ENCODE assay signal across 7 cellular contexts in genomic region chr15:49620658-49621326, GRCh38. TPM values are rescaled to one million over a fixed set of nuclear protein-coding genes. Genes with fewer than 3 reads are reported as not detected.
DNase-seq lines count a peak whose midpoint lies in the region; ATAC-seq, FAIRE-seq and TF ChIP-seq lines count a peak whose summit lies in the region.

TSS of gene DTWD1 (plus strand) at chr15:49621048. CDS start at chr15:49625168, 4,120 bp downstream.
TSS of gene FAM227B (minus strand) at chr15:49620818. CDS start at chr15:49615171, 5,647 bp downstream.

- H3K9me2 ChIP-seq in hepatocyte (replicated peaks; ENCODE audit: insufficient read depth) = no peaks in the 10 kb centered on the region

- DNase-seq in GM18507 (ENCODE audit: extremely low spot score, insufficient read length, low read depth) (peak; percentile 83), NCI-H1930 (lab: John Stamatoyannopoulos, UW) (peak; percentile 89), T-helper 22 cell (ENCODE audit: low read depth) (peak; percentile 89), astrocyte of the cerebellum (ENCODE audit: low read depth) (peak; percentile 96), hepatocyte (ENCODE audit: low spot score) (peak; percentile 98), renal cortical epithelial cell (ENCODE audit: low read depth) (peak; percentile 88)

- TF ChIP-seq CTCF in astrocyte of the cerebellum (IDR thresholded peaks at IDR 0.05; ENCODE audit: low read depth, low read length, missing control alignments) (no peak), hepatocyte (IDR thresholded peaks at IDR 0.05; ENCODE audit: poor library complexity) (no peak)

- in situ Hi-C loops in astrocyte of the cerebellum (cut with HindIII; ENCODE audit: low sequenced_read_pairs) = no loop called here

- peak within 1 kb of the TSS; percentile 81 for H3K4me2 ChIP-seq in hepatocyte

- H3K36me3 ChIP-seq in hepatocyte (replicated peaks; ENCODE audit: insufficient read depth, low read depth) = no peaks in the 10 kb centered on the region

- H3K4me3 ChIP-seq in astrocyte of the cerebellum (ENCODE audit: low read depth, low read length) = peak within 1 kb of the TSS; percentile 62
- peak within 1 kb of the TSS; percentile 40 for H3K4me3 ChIP-seq in hepatocyte

- WGBS in hepatocyte (ENCODE audit: low lambda C conversion rate, missing lambda C conversion rate) = under 1% methylated on average over 54 of the region's 59 CpGs

- peak; percentile 96 for FAIRE-seq in GM18507 (lab: Jason Lieb, UNC)

- no peaks in the 10 kb centered on the region for H3K27me3 ChIP-seq in hepatocyte

- peak; percentile 97 for ATAC-seq in HG02973 (IDR thresholded peaks at IDR 0.05; ENCODE audit: unreplicated experiment)

- H4K20me1 ChIP-seq in hepatocyte (ENCODE audit: insufficient read depth, poor library complexity, severe bottlenecking) = no peaks in the 10 kb centered on the region

- no peaks in the 10 kb centered on the region for H3K9me3 ChIP-seq in hepatocyte (ENCODE audit: low read depth)

- peaks cover 26% of the 10 kb centered on the region for H3K79me2 ChIP-seq in hepatocyte

- H2AFZ ChIP-seq in hepatocyte = peak within 1 kb of the TSS; percentile 72

- H3K27ac ChIP-seq in hepatocyte = peak within 1 kb of the TSS; percentile 90

- H3K4me1 ChIP-seq in hepatocyte (ENCODE audit: insufficient read depth) = peaks cover 18% of the 10 kb centered on the region

RNA-seq across cellular contexts. Expression of gene DTWD1, which starts in this region (rescaled TPM):
- 24.1 and 37.0 TPM in 2 replicates for total RNA-seq in hepatocyte
- 14.2 and 23.4 TPM in 2 replicates for polyA plus RNA-seq in hepatocyte
- 15.3 and 18.1 TPM in 2 replicates for total RNA-seq in renal cortical epithelial cell

RNA-seq across cellular contexts. Expression of gene FAM227B, which starts in this region (rescaled TPM):
- 4.5 and 6.1 TPM in 2 replicates for total RNA-seq in hepatocyte
- polyA plus RNA-seq in hepatocyte = 9.0 and 9.2 TPM in 2 replicates
- 7.6 TPM in 2 replicates for total RNA-seq in renal cortical epithelial cell

Comparison
In these comparisons a context has a peak if more than half of its experiments do, and no peak if none do; other contexts are left out.
1. Peak in every context shown above with its lines: DNase-seq, ATAC-seq, H3K4me3 ChIP-seq and H3K27ac ChIP-seq.